8 cellular contexts compared by ENCODE assay signal in the genomic region with DNA sequence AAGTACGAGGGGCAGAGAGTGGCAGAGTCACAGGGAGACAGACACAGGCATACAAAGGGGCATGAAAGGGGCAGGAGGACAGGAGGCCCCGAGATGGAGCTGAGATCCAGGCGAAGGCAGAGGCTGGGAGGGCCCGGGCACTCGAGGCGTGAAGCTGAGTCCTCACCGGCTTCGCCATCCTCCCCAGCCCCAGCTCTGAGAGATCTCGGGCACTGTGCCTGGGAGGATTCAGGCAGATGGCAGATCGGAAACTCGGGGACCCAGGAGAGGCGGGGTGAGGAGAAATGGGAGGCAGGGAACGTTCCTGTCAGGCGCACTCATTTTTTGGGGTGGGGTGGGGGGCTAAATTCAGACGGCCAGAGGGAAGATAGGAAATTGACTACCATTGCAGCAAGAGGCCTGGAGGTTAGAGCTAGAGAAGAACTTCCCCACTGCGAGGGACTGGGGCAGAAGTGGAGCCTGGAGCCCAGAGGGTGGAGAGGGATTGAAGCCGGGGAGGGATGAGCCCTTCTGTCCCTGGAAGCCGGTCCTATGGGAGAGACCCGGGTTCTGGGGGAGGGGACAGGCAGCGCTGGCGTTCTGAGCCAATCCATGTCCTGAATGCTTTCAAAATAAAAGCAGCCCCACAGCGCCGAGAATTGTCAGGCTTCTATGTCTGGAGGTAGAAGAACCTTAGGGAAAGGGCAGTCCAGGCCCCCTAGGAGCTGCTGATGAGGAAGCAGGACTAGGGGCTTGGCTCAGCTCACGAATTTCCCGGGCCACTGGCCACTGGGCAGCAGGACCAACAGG. TPM values are rescaled to one million over a fixed set of nuclear protein-coding genes. Genes with fewer than 3 reads are reported as not detected.
DNase-seq lines count a peak whose midpoint lies in the region; ATAC-seq and TF ChIP-seq lines count a peak whose summit lies in the region.

No MANE protein-coding gene starts in this region.

- H3K27me3 ChIP-seq in Caco-2 (replicated peaks; ENCODE audit: control insufficient read depth, insufficient read depth, low read length) (no peaks in the 10 kb centered on the region; the same call in 1 of the 2 replicates), MG63 (peaks cover 15% of the 10 kb centered on the region)

- no peak overlapping the region for H3K27ac Mint-ChIP-seq in Caco-2 (ENCODE audit: unreplicated experiment)
- no peak overlapping the region for H3K27ac Mint-ChIP-seq in neural crest cell (ENCODE audit: unreplicated experiment)

- H3K4me1 Mint-ChIP-seq in Caco-2 (ENCODE audit: low read depth, unreplicated experiment), result peaks cover 6% of the 10 kb centered on the region
- H3K4me1 Mint-ChIP-seq in neural crest cell, result peaks cover 36% of the 10 kb centered on the region

- no peaks in the 10 kb centered on the region for H3K9me3 ChIP-seq in Caco-2
- H3K9me3 ChIP-seq in MG63, result no peaks in the 10 kb centered on the region

- peaks cover 20% of the 10 kb centered on the region for H3K27me3 Mint-ChIP-seq in Caco-2 (ENCODE audit: insufficient read depth, unreplicated experiment)
- H3K27me3 Mint-ChIP-seq in neural crest cell (ENCODE audit: low read depth), result no peaks in the 10 kb centered on the region

- intact Hi-C loops in Caco-2 (cut with micrococcal nuclease; ENCODE audit: unreplicated experiment), result loop anchor here (1.0 to 2.0 kb wide), 2 partner anchors 18 to 187 kb away; no protein-coding TSS in a partner anchor

- H3K4me3 Mint-ChIP-seq in Caco-2 (ENCODE audit: unreplicated experiment), result peak overlapping the region; percentile 75
- H3K4me3 Mint-ChIP-seq in neural crest cell, result peak overlapping the region; percentile 73

- H3K4me1 ChIP-seq in Caco-2, result peaks cover 11% of the 10 kb centered on the region

- H3K4me3 ChIP-seq in Caco-2 (ENCODE audit: low read depth, low read length) (peak overlapping the region; percentile 45), MG63 (peak overlapping the region; percentile 45), choroid plexus epithelial cell (ENCODE audit: low read depth, low read length) (no peak overlapping the region)

- TF ChIP-seq CTCF in Caco-2 (IDR thresholded peaks at IDR 0.05; ENCODE audit: insufficient read depth in 1 of 2, low read depth in 1 of 2, low read length in 1 of 2, severe bottlenecking in 1 of 2, unreplicated experiment in 1 of 2) (no peak), choroid plexus epithelial cell (conservative IDR thresholded peaks at IDR 0.05; ENCODE audit: low read depth, low read length) (no peak), neural crest cell (conservative IDR thresholded peaks at IDR 0.05) (no peak)

- no TSS peak for BruUV-seq in Caco-2 (replicated peaks; lab: Mats Ljungman, UMichigan)

- POLR2A ChIA-PET in Caco-2 (lab: Charles Lee), result no interaction called here

- peak; percentile 45 to 70 for DNase-seq in Caco-2
- no peak for DNase-seq in MG63
- DNase-seq in choroid plexus epithelial cell (ENCODE audit: low read depth), result peak; percentile 2
- DNase-seq in neural crest cell (ENCODE audit: low read depth, low spot score), result no peak
- no peak for DNase-seq in OCI-M2 (lab: John Stamatoyannopoulos, UW; ENCODE audit: unreplicated experiment)

- no peaks in the 10 kb centered on the region for H3K9me3 Mint-ChIP-seq in Caco-2 (ENCODE audit: unreplicated experiment)
- no peaks in the 10 kb centered on the region for H3K9me3 Mint-ChIP-seq in neural crest cell

- CTCF ChIA-PET in Caco-2 (lab: Charles Lee), result interaction anchor here (0.5 to 2.5 kb wide), 26 partner anchors 8 to 960 kb away, joined by 3 to 25 read pairs (median 4); a partner anchor contains a TSS

- ATAC-seq in GM18517 (IDR thresholded peaks at IDR 0.05; ENCODE audit: unreplicated experiment) (no peak), HG02798 (IDR thresholded peaks at IDR 0.05; ENCODE audit: poor library complexity, unreplicated experiment) (no peak), HG02642 (IDR thresholded peaks at IDR 0.05; ENCODE audit: poor library complexity, unreplicated experiment) (no peak)

- no peaks in the 10 kb centered on the region for H3K36me3 Mint-ChIP-seq in Caco-2 (ENCODE audit: insufficient read depth, unreplicated experiment)
- no peaks in the 10 kb centered on the region for H3K36me3 Mint-ChIP-seq in neural crest cell (ENCODE audit: low read depth)

- H3K36me3 ChIP-seq in Caco-2 (ENCODE audit: control insufficient read depth, insufficient read depth, low read length) (no peaks in the 10 kb centered on the region), MG63 (no peaks in the 10 kb centered on the region)

RNA-seq across cellular contexts. Expression of a gene that starts 12.6 kb away (rescaled TPM):
- 0.30 and 0.54 TPM in 2 replicates for total RNA-seq in Caco-2 (2022)
- total RNA-seq in MG63 (2014; rRNA removed; shearing (Covaris generic); ENCODE audit: low replicate concordance), result 1.1 and 1.7 TPM in 2 replicates
- 42.5 and 50.2 TPM in 2 replicates for total RNA-seq in neural crest cell

RNA-seq across cellular contexts. Expression of a gene that starts 41.9 kb away (rescaled TPM):
- total RNA-seq in Caco-2 (2022) (not detected in 2 replicates), neural crest cell (1.2 TPM in 1 of 2 replicates, not detected in the other)
- not detected in 2 replicates for total RNA-seq in MG63 (2014; rRNA removed; shearing (Covaris generic); ENCODE audit: low replicate concordance)

RNA-seq across cellular contexts. Expression of a gene that starts 44.6 kb away (rescaled TPM):
- total RNA-seq in Caco-2 (2022) (27.7 and 27.9 TPM in 2 replicates), neural crest cell (10.9 and 13.5 TPM in 2 replicates)
- total RNA-seq in MG63 (2014; rRNA removed; shearing (Covaris generic); ENCODE audit: low replicate concordance), result 92.8 and 140 TPM in 2 replicates

Comparison
In these comparisons a context has a peak if more than half of its experiments do, and no peak if none do; other contexts are left out.
1. DNase-seq: peak in Caco-2 (2 of 2) and choroid plexus epithelial cell (single experiment); none in MG63 (single experiment), neural crest cell (single experiment) and OCI-M2 (single experiment).
2. RNA of a gene that starts 12.6 kb away (total RNA-seq): 42.5 to 50.2 TPM in neural crest cell; 1.1 to 1.7 TPM in MG63 and 0.30 to 0.54 TPM in Caco-2; every median in the first group is over 10 times any median in the second.